ENCODE assay signal across 8 cellular contexts in genomic region chr12:121713257-121714155, GRCh38. TPM values are rescaled to one million over a fixed set of nuclear protein-coding genes. Genes with fewer than 3 reads are reported as not detected.
DNase-seq lines count a peak whose midpoint lies in the region; ATAC-seq and TF ChIP-seq lines count a peak whose summit lies in the region.

No MANE protein-coding gene starts in this region.

- peak overlapping the region; percentile 99 for H3K4me2 ChIP-seq in OCI-LY3 (ENCODE audit: low read length)

- H3K4me3 ChIP-seq in OCI-LY3 (ENCODE audit: low read length) (peak overlapping the region; percentile 89), ectodermal cell (ENCODE audit: insufficient read depth, low read depth, low read length) (peak overlapping the region; percentile 96)

- H3K36me3 ChIP-seq in OCI-LY3 (replicated peaks; ENCODE audit: low read depth, low read length) = peaks cover 5% of the 10 kb centered on the region
- no peaks in the 10 kb centered on the region for H3K36me3 ChIP-seq in ectodermal cell (ENCODE audit: control insufficient read depth, insufficient read depth, low read length)

- no peak for TF ChIP-seq POLR2A in GM18505 (IDR thresholded peaks at IDR 0.05; ENCODE audit: borderline replicate concordance, extremely low read depth, insufficient read depth, insufficient read length)

- H2AFZ ChIP-seq in OCI-LY3 (ENCODE audit: low read depth, low read length) = no peak overlapping the region; the same call in 1 of the 2 replicates

- H3K27me3 ChIP-seq in OCI-LY3 (ENCODE audit: low read depth, low read length) = no peaks in the 10 kb centered on the region
- no peaks in the 10 kb centered on the region for H3K27me3 ChIP-seq in ectodermal cell (ENCODE audit: control insufficient read depth, insufficient read depth, low read length, poor library complexity, severe bottlenecking)

- H4K20me1 ChIP-seq in OCI-LY3 (ENCODE audit: insufficient read depth, low read length) = 0 out of 2 replicates have a peak, but pooled peaks cover 3% of the 10 kb centered on the region

- H3K27ac ChIP-seq in OCI-LY3 (ENCODE audit: low read length) (no peak overlapping the region), ectodermal cell (ENCODE audit: insufficient read depth, low read depth, low read length, poor library complexity, severe bottlenecking) (no peak overlapping the region)

- no peak for TF ChIP-seq CTCF in OCI-LY3 (IDR thresholded peaks at IDR 0.05; ENCODE audit: low read depth, low read length)

- peaks cover 36% of the 10 kb centered on the region for H3K79me2 ChIP-seq in OCI-LY3 (ENCODE audit: low read length)

- WGBS in ectodermal cell, 2 experiments = 39 to 40% methylated on average over 20 of the region's 20 CpGs

- peak overlapping the region; percentile 74 for H3K9ac ChIP-seq in OCI-LY3 (ENCODE audit: low read length)

- H3K9me3 ChIP-seq in OCI-LY3 (ENCODE audit: insufficient read depth, low read length) = no peaks in the 10 kb centered on the region
- no peaks in the 10 kb centered on the region for H3K9me3 ChIP-seq in ectodermal cell (ENCODE audit: control insufficient read depth, low read length)

- DNase-seq in myocyte (ENCODE audit: low read depth) (peak; percentile 86), NCI-H1417 (lab: John Stamatoyannopoulos, UW) (no peak), SIG-M5 (lab: John Stamatoyannopoulos, UW) (no peak)

- ATAC-seq in GM18505 (IDR thresholded peaks at IDR 0.05; ENCODE audit: unreplicated experiment) (peak; percentile 2), GM19351 (IDR thresholded peaks at IDR 0.05; ENCODE audit: unreplicated experiment) (no peak), GM19395 (IDR thresholded peaks at IDR 0.05; ENCODE audit: unreplicated experiment) (no peak)

- peaks cover 31% of the 10 kb centered on the region for H3K4me1 ChIP-seq in OCI-LY3 (ENCODE audit: low read length)
- peaks cover 7% of the 10 kb centered on the region for H3K4me1 ChIP-seq in ectodermal cell (ENCODE audit: control insufficient read depth, insufficient read depth, low read length)

RNA-seq across cellular contexts. Expression of gene TMEM120B, which starts 1.0 kb away (rescaled TPM):
- polyA plus RNA-seq in ectodermal cell (2013, experiment 1 of 4) = 16.2 TPM
- polyA plus RNA-seq in ectodermal cell (2013, experiment 2 of 4) = 17.7 TPM
- polyA plus RNA-seq in ectodermal cell (2013, experiment 3 of 4) = 10.7 TPM
- polyA plus RNA-seq in ectodermal cell (2013, experiment 4 of 4) = 12.3 TPM
- total RNA-seq in myocyte = 25.2 and 25.3 TPM in 2 replicates
- polyA plus RNA-seq in myocyte (2012) = 18.6 TPM

RNA-seq across cellular contexts. Expression of gene MORN3, which starts 44.1 kb away (rescaled TPM):
- 1.3 TPM for polyA plus RNA-seq in ectodermal cell (2013, experiment 1 of 4)
- polyA plus RNA-seq in ectodermal cell (2013, experiment 2 of 4) = 2.2 TPM
- 1.2 TPM for polyA plus RNA-seq in ectodermal cell (2013, experiment 3 of 4)
- 1.3 TPM for polyA plus RNA-seq in ectodermal cell (2013, experiment 4 of 4)
- total RNA-seq in myocyte = not detected in 2 replicates
- polyA plus RNA-seq in myocyte (2012) = 0.44 TPM
